24 cellular contexts compared by ENCODE assay signal in the genomic region with DNA sequence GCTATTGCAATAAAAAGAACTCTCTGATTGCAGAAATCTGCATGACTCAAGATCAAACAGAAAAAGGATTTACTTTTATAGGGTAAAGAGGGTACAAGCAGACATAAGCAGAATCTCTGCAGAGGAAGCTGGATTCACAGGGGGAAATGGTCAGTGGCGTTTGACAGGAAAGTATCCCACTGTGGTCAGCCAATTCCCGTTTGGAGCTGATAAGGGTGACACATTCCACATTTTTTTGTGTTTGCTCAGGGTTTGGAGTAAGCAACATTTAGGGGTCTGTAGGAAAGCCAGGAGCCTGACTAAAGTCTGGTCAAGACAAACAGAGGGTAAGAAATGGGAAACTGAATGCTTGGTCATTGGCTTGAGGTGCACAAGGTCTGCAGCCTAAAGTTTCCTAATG. TPM values are rescaled to one million over a fixed set of nuclear protein-coding genes. Genes with fewer than 3 reads are reported as not detected.
"Had no signal": no experiment of that assay in that cellular context is flagged by ENCODE, and none has a peak within 500 bp of the region (broad histone marks: within the 10 kb centered on the region; RNA-seq: fewer than 3 reads in every experiment).

No MANE protein-coding gene starts in this region.

- H3K36me3 ChIP-seq: adrenal gland, esophagus muscularis mucosa, lower lobe of right lung, prostate gland, right atrium auricular region, suprapubic skin had no signal

- H3K4me1 ChIP-seq: adrenal gland, body of pancreas, esophagus muscularis mucosa, lower lobe of right lung, prostate gland, right atrium auricular region, suprapubic skin had no signal

- FAIRE-seq: colon had no signal

- H3K9me3 ChIP-seq: adrenal gland, body of pancreas, esophagus muscularis mucosa, lower lobe of right lung, prostate gland, right atrium auricular region, suprapubic skin had no signal

- DNase-seq: activated CD4-positive, alpha-beta T cell treated with anti-CD3 and anti-CD28 coated beads, Interleukin-2, amount 50 U/mL, for 48 hours; activated gamma-delta T cell; adrenal gland; body of pancreas; caudate nucleus; foreskin fibroblast; left cardiac atrium; lower lobe of right lung; nephron progenitor cell; occipital lobe; stimulated activated CD4-positive, alpha-beta T cell treated with anti-CD3 and anti-CD28 coated beads, Interleukin-4, amount 100 ng/mL, for 1 hour; stimulated activated naive CD8-positive, alpha-beta T cell treated with anti-CD3 and anti-CD28 coated beads, Interleukin-15, amount 100 ng/mL, for 72 hours; SW 1271; trophoblast cell had no signal

- H3K9me3 Mint-ChIP-seq: activated naive CD4-positive, alpha-beta T cell treated with anti-CD3 and anti-CD28 coated beads, Interleukin-2, amount 50 U/mL, for 24 hours; nephron progenitor cell; stimulated activated naive CD8-positive, alpha-beta T cell treated with anti-CD3 and anti-CD28 coated beads, Interleukin-15, amount 100 ng/mL, for 72 hours had no signal

- H3K4me1 Mint-ChIP-seq: activated naive CD4-positive, alpha-beta T cell treated with anti-CD3 and anti-CD28 coated beads, Interleukin-2, amount 50 U/mL, for 24 hours; stimulated activated naive CD8-positive, alpha-beta T cell treated with anti-CD3 and anti-CD28 coated beads, Interleukin-15, amount 100 ng/mL, for 72 hours had no signal

- H3K27ac Mint-ChIP-seq: activated naive CD4-positive, alpha-beta T cell treated with anti-CD3 and anti-CD28 coated beads, Interleukin-2, amount 50 U/mL, for 24 hours; nephron progenitor cell; stimulated activated naive CD8-positive, alpha-beta T cell treated with anti-CD3 and anti-CD28 coated beads, Interleukin-15, amount 100 ng/mL, for 72 hours had no signal

- H3K4me3 ChIP-seq: adrenal gland, body of pancreas, esophagus muscularis mucosa, lower lobe of right lung, prostate gland, right atrium auricular region, skin epidermis, suprapubic skin had no signal

- H3K27me3 ChIP-seq: adrenal gland, body of pancreas, esophagus muscularis mucosa, right atrium auricular region, suprapubic skin had no signal

- H3K36me3 Mint-ChIP-seq: activated naive CD4-positive, alpha-beta T cell treated with anti-CD3 and anti-CD28 coated beads, Interleukin-2, amount 50 U/mL, for 24 hours had no signal

- H3K27ac ChIP-seq: adrenal gland, body of pancreas, esophagus muscularis mucosa, lower lobe of right lung, prostate gland, right atrium auricular region, skin epidermis, suprapubic skin had no signal

- H3K4me3 Mint-ChIP-seq: activated naive CD4-positive, alpha-beta T cell treated with anti-CD3 and anti-CD28 coated beads, Interleukin-2, amount 50 U/mL, for 24 hours; nephron progenitor cell; stimulated activated naive CD8-positive, alpha-beta T cell treated with anti-CD3 and anti-CD28 coated beads, Interleukin-15, amount 100 ng/mL, for 72 hours had no signal

RNA-seq across cellular contexts. Expression of a gene that starts 23.9 kb away (rescaled TPM):
- total RNA-seq: adrenal gland; body of pancreas; esophagus muscularis mucosa; glomerular endothelial cell; left cardiac atrium; lower lobe of right lung; myocyte; occipital lobe; prostate gland; right atrium auricular region; suprapubic skin; T-helper 2 cell treated with Interferon-gamma antibody and Interleukin-4, amounts not matched to agents 100 ng/mL and 5 ng/mL, for 36 hours had no signal
- polyA plus RNA-seq: adrenal gland had no signal

RNA-seq across cellular contexts. Expression of a gene that starts 25.4 kb away (rescaled TPM):
- total RNA-seq: adrenal gland; body of pancreas; esophagus muscularis mucosa; glomerular endothelial cell; left cardiac atrium; lower lobe of right lung; myocyte; occipital lobe; prostate gland; right atrium auricular region; T-helper 2 cell treated with Interferon-gamma antibody and Interleukin-4, amounts not matched to agents 100 ng/mL and 5 ng/mL, for 36 hours had no signal
- polyA plus RNA-seq: adrenal gland had no signal

RNA-seq across cellular contexts. Expression of a gene that starts 28.1 kb away (rescaled TPM):
- total RNA-seq: adrenal gland; body of pancreas; esophagus muscularis mucosa; glomerular endothelial cell; left cardiac atrium; lower lobe of right lung; myocyte; occipital lobe; prostate gland; right atrium auricular region; suprapubic skin; T-helper 2 cell treated with Interferon-gamma antibody and Interleukin-4, amounts not matched to agents 100 ng/mL and 5 ng/mL, for 36 hours had no signal
- polyA plus RNA-seq: adrenal gland had no signal

RNA-seq across cellular contexts. Expression of a gene that starts 44.0 kb away (rescaled TPM):
- total RNA-seq: adrenal gland; body of pancreas; esophagus muscularis mucosa; glomerular endothelial cell; left cardiac atrium; lower lobe of right lung; myocyte; occipital lobe; prostate gland; right atrium auricular region; T-helper 2 cell treated with Interferon-gamma antibody and Interleukin-4, amounts not matched to agents 100 ng/mL and 5 ng/mL, for 36 hours had no signal
- polyA plus RNA-seq: adrenal gland had no signal
